Comparison of ENCODE assay signal across 10 cellular contexts in the genomic region with DNA sequence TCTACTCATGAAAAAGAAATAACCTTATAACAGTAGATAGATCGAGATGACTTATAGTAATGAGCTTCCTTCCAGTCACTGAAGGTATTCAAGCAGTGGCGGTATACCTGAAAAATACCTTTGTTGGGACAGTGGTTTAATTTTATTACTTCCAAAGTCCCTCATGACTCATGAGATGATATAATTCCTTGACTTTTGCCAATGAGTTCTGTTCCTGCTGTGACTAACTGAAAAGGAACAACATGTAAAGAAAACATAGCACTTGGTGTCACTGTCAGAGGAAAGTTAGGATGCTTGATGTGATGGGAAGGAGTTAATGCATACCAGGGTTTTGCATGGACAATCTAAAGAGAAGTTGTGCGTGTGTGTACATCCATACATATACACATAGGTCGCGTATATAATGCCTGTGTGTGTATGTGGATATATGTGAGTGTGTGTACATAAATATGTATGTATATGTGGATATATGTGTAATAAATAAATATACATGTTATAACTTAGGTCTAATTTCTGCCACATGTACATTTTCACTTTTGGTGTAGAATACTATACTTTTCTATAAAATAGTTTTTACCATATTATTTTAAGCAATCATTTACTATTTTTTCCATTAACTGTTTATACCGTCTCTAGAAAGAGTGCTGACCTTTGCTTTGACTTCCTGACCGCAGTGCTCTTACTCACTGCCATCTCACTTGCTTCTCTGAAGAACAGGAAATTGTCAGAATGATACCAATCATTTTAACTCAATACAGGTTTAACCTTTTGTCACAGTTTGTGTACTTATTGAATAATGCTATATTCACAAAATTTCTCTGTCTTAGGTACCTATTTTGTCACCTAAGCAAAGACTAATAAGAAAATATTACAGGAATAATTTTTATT. TPM values are rescaled to one million over a fixed set of nuclear protein-coding genes. Genes with fewer than 3 reads are reported as not detected.
DNase-seq lines count a peak whose midpoint lies in the region; ATAC-seq lines count a peak whose summit lies in the region.
"Had no signal": no experiment of that assay in that cellular context is flagged by ENCODE, and none has a peak within 500 bp of the region (broad histone marks: within the 10 kb centered on the region; RNA-seq: fewer than 3 reads in every experiment).

No MANE protein-coding gene starts in this region.

- H3K36me3 Mint-ChIP-seq in activated naive CD8-positive, alpha-beta T cell treated with anti-CD3 and anti-CD28 coated beads, Interleukin-2, amount 50 U/mL, for 24 hours (ENCODE audit: low read depth), result peaks cover 27% of the 10 kb centered on the region

- no peak overlapping the region for H3K4me3 Mint-ChIP-seq in activated naive CD8-positive, alpha-beta T cell treated with anti-CD3 and anti-CD28 coated beads, Interleukin-2, amount 50 U/mL, for 24 hours

- H3K27me3 Mint-ChIP-seq in activated naive CD8-positive, alpha-beta T cell treated with anti-CD3 and anti-CD28 coated beads, Interleukin-2, amount 50 U/mL, for 24 hours, result no peaks in the 10 kb centered on the region

- H3K27ac Mint-ChIP-seq in activated naive CD8-positive, alpha-beta T cell treated with anti-CD3 and anti-CD28 coated beads, Interleukin-2, amount 50 U/mL, for 24 hours, result peak overlapping the region; percentile 69

- in situ Hi-C loops in Caki2 (cut with HindIII; ENCODE audit: low pct_unique_long_range_greater_than_20kb, low sequenced_read_pairs), result no loop called here

- ATAC-seq in activated naive CD8-positive, alpha-beta T cell treated with anti-CD3 and anti-CD28 coated beads, Interleukin-2, amount 50 U/mL, for 24 hours, result peak; percentile 99
- no peak for ATAC-seq in HG03469 (IDR thresholded peaks at IDR 0.05; ENCODE audit: unreplicated experiment)
- ATAC-seq in GM18861 (IDR thresholded peaks at IDR 0.05; ENCODE audit: unreplicated experiment), result no peak

- H3K4me1 Mint-ChIP-seq in activated naive CD8-positive, alpha-beta T cell treated with anti-CD3 and anti-CD28 coated beads, Interleukin-2, amount 50 U/mL, for 24 hours, result peaks cover 25% of the 10 kb centered on the region

- H3K9me3 Mint-ChIP-seq in activated naive CD8-positive, alpha-beta T cell treated with anti-CD3 and anti-CD28 coated beads, Interleukin-2, amount 50 U/mL, for 24 hours, result no peaks in the 10 kb centered on the region

- DNase-seq in Caki2 (ENCODE audit: low read depth) (peak; percentile 68), M059J (ENCODE audit: low read depth) (peak; percentile 88), iris pigment epithelial cell (ENCODE audit: low read depth) (peak; percentile 82), COR-L47 (lab: John Stamatoyannopoulos, UW) (no peak), SIG-M5 (lab: John Stamatoyannopoulos, UW) (no peak)
- DNase-seq in activated naive CD8-positive, alpha-beta T cell treated with anti-CD3 and anti-CD28 coated beads, Interleukin-2, amount 50 U/mL, for 24 hours, result no peak
- DNase-seq: DND-41, ovary had no signal

RNA-seq across cellular contexts. Expression of a gene that starts 12.6 kb away (rescaled TPM):
- total RNA-seq in Caki2 (2014; rRNA removed; shearing (Covaris generic); ENCODE audit: low replicate concordance), result 24.1 and 25.0 TPM in 2 replicates
- 35.2 and 57.4 TPM in 2 replicates for total RNA-seq in M059J (2014; rRNA removed; shearing (Covaris generic))

RNA-seq across cellular contexts. Expression of a gene that starts 14.9 kb away (rescaled TPM):
- 43.5 and 77.7 TPM in 2 replicates for total RNA-seq in Caki2 (2014; rRNA removed; shearing (Covaris generic); ENCODE audit: low replicate concordance)
- 57.4 and 77.0 TPM in 2 replicates for total RNA-seq in M059J (2014; rRNA removed; shearing (Covaris generic))

RNA-seq across cellular contexts. Expression of a gene that starts 15.0 kb away (rescaled TPM):
- total RNA-seq in Caki2 (2014; rRNA removed; shearing (Covaris generic); ENCODE audit: low replicate concordance), result 9.3 and 12.2 TPM in 2 replicates
- total RNA-seq in M059J (2014; rRNA removed; shearing (Covaris generic)), result 9.0 and 11.2 TPM in 2 replicates

Comparison
In these comparisons a context has a peak if more than half of its experiments do, and no peak if none do; other contexts are left out.
1. DNase-seq: peak in Caki2 (single experiment), M059J (single experiment) and iris pigment epithelial cell (single experiment); none in activated naive CD8-positive, alpha-beta T cell treated with anti-CD3 and anti-CD28 coated beads, Interleukin-2, amount 50 U/mL, for 24 hours (single experiment), COR-L47 (single experiment) and SIG-M5 (single experiment).